Comparison of ENCODE assay signal across 27 cellular contexts in the genomic region with DNA sequence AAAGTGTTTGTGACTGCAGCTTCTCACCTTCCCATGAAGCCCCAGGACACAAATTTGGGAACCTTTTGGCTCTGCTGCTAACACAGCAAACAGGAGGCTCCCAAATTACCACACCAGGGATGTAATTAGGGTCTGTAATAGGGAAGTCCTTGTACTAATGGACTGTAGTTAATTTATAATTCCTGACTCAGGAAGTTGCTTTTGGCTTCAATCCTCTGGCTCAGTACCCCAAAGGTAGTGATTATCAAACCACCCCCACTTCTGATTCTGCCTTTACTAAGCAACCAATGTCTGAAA.
"Had no signal": no experiment of that assay in that cellular context is flagged by ENCODE, and none has a peak within 500 bp of the region (broad histone marks: within the 10 kb centered on the region; RNA-seq: fewer than 3 reads in every experiment).

No MANE protein-coding gene starts in this region.

- ATAC-seq: effector memory CD8-positive, alpha-beta T cell; gastroesophageal sphincter; left ventricle myocardium superior; mucosa of descending colon; stimulated activated memory B cell treated with anti-CD40 and anti-IgM and Interleukin-4, amounts not matched to agents 10 μg/mL and 1 μg/mL and 100 μg/mL, for 72 hours; stimulated activated naive CD8-positive, alpha-beta T cell treated with anti-CD3 and anti-CD28 coated beads, Interleukin-15, amount 100 ng/mL, for 72 hours; upper lobe of right lung had no signal

- H3K4me2 ChIP-seq: hepatocyte, smooth muscle cell had no signal

- H3K9me3 ChIP-seq: ascending aorta, colonic mucosa, gastroesophageal sphincter, mucosa of descending colon, ovary, thyroid gland, upper lobe of right lung had no signal

- H3K27me3 ChIP-seq: ascending aorta, cardiac muscle cell, colonic mucosa, hepatocyte, ovary, thyroid gland, upper lobe of right lung had no signal

- H3K4me3 ChIP-seq: ascending aorta, cardiac muscle cell, colonic mucosa, gastroesophageal sphincter, hepatocyte, mucosa of descending colon, ovary, smooth muscle cell, thyroid gland, upper lobe of right lung had no signal

- H2AFZ ChIP-seq: hepatocyte had no signal

- H3K36me3 ChIP-seq: ascending aorta, cardiac muscle cell, colonic mucosa, gastroesophageal sphincter, ovary, thyroid gland, upper lobe of right lung had no signal

- DNase-seq: activated CD4-positive, alpha-beta T cell treated with anti-CD3 and anti-CD28 coated beads for 4 hours; activated CD4-positive, alpha-beta T cell treated with anti-CD3 and anti-CD28 coated beads, Interleukin-2, amount 50 U/mL, for 4 hours; activated effector memory CD4-positive, alpha-beta T cell treated with anti-CD3 and anti-CD28 coated beads, Interleukin-2, amount 50 U/mL, for 16 hours; activated naive CD4-positive, alpha-beta T cell treated with anti-CD3 and anti-CD28 coated beads, Interleukin-2, amount 10 ng/mL, durations not matched to agents 7 days and 5 days; activated naive CD8-positive, alpha-beta T cell treated with anti-CD3 and anti-CD28 coated beads, Interleukin-2, amount 10 ng/mL, durations not matched to agents 7 days and 5 days; cerebellar nuclear complex; colonic mucosa; effector memory CD8-positive, alpha-beta T cell; left ventricle myocardium superior; mucosa of descending colon; ovary; retina; stimulated activated CD4-positive, alpha-beta T cell treated with anti-CD3 and anti-CD28 coated beads, Interleukin-1b, Interleukin-23, amount 100 ng/mL, for 48 hours; stimulated activated CD4-positive, alpha-beta T cell treated with anti-CD3 and anti-CD28 coated beads, Interleukin-4, amount 100 ng/mL, for 4 hours; stimulated activated CD8-positive, alpha-beta memory T cell treated with anti-CD3 and anti-CD28 coated beads, Interleukin-4, amount 100 ng/mL, for 48 hours; stimulated activated naive CD8-positive, alpha-beta T cell treated with anti-CD3 and anti-CD28 coated beads, Interleukin-15, amount 100 ng/mL, for 72 hours; substantia nigra; T-helper 9 cell; thyroid gland; upper lobe of right lung had no signal

- H3K27ac ChIP-seq: ascending aorta, cardiac muscle cell, colonic mucosa, gastroesophageal sphincter, hepatocyte, ovary, thyroid gland, upper lobe of right lung, VCaP had no signal
